In the genomic region with DNA sequence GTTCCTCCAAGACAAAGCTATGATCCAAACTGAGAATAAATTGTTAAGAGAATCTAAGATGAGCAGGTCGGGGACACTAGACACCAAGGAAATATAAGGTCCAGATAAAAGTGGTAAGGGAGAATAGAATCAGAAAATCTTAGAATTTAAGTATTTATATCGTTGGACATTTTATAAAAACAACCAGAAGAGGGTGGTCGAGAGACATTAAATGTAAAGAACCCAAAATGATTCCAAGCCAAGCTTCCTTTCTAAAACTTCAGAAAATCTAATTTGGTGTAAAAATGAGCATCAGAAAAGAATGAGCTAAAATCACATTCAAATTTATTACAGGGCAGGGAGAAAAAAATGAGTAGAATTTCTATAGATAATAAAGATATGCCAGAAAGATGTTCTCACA, we compare ENCODE assay signal across 8 cellular contexts.
DNase-seq lines count a peak whose midpoint lies in the region; ATAC-seq, FAIRE-seq and TF ChIP-seq lines count a peak whose summit lies in the region.

No MANE protein-coding gene starts in this region.

- no peak overlapping the region for H3K27ac ChIP-seq in RWPE2 (ENCODE audit: poor library complexity, severe bottlenecking)

- no peaks in the 10 kb centered on the region for H3K4me1 Mint-ChIP-seq in activated CD4-positive, alpha-beta memory T cell treated with anti-CD3 and anti-CD28 coated beads for 36 hours (ENCODE audit: low read depth)

- H3K27ac Mint-ChIP-seq in activated CD4-positive, alpha-beta memory T cell treated with anti-CD3 and anti-CD28 coated beads for 36 hours, result no peak overlapping the region

- no peaks in the 10 kb centered on the region for H3K36me3 ChIP-seq in RWPE2 (ENCODE audit: low read depth)

- H3K9me3 ChIP-seq in RWPE2 (ENCODE audit: severe bottlenecking), result no peaks in the 10 kb centered on the region

- no peak overlapping the region for H3K4me3 ChIP-seq in RWPE2 (ENCODE audit: severe bottlenecking)
- H3K4me3 ChIP-seq in foreskin fibroblast (ENCODE audit: low read depth in 1 of 2, low read length in 2 of 2), result no peak overlapping the region

- H3K4me3 Mint-ChIP-seq in activated CD4-positive, alpha-beta memory T cell treated with anti-CD3 and anti-CD28 coated beads for 36 hours, result no peak overlapping the region

- ATAC-seq in RWPE2 (ENCODE audit: low read depth) (no peak), HG03342 (IDR thresholded peaks at IDR 0.05; ENCODE audit: unreplicated experiment) (no peak)

- intact Hi-C loops in activated CD4-positive, alpha-beta memory T cell treated with anti-CD3 and anti-CD28 coated beads for 36 hours (cut with micrococcal nuclease), result loop anchor here (1.0 kb wide), 1 partner anchor 158 kb away; no protein-coding TSS in a partner anchor

- FAIRE-seq in A204.1 (lab: Jason Lieb, UNC), result peak; percentile 98

- POLR2A ChIA-PET in activated CD4-positive, alpha-beta memory T cell treated with anti-CD3 and anti-CD28 coated beads for 36 hours (lab: Charles Lee), result no interaction called here

- no peaks in the 10 kb centered on the region for H3K36me3 Mint-ChIP-seq in activated CD4-positive, alpha-beta memory T cell treated with anti-CD3 and anti-CD28 coated beads for 36 hours

- TF ChIP-seq CTCF in RWPE2 (IDR thresholded peaks at IDR 0.05; ENCODE audit: poor library complexity, severe bottlenecking) (peak; percentile 74), foreskin fibroblast (IDR thresholded peaks at IDR 0.05; ENCODE audit: low read depth, low read length) (peak; percentile 18)

- CTCF ChIA-PET in activated CD4-positive, alpha-beta memory T cell treated with anti-CD3 and anti-CD28 coated beads for 36 hours (lab: Charles Lee), result interaction anchor here (0.6 to 1.9 kb wide), 3 partner anchors 10 to 160 kb away, joined by 3 to 25 read pairs (median 4); no protein-coding TSS in a partner anchor

- peak; percentile 35 for DNase-seq in HCEC 1CT
- no peak for DNase-seq in RWPE2 (ENCODE audit: low spot score)
- peak; percentile 18 to 61 for DNase-seq in foreskin fibroblast
- DNase-seq in activated CD4-positive, alpha-beta memory T cell treated with anti-CD3 and anti-CD28 coated beads for 36 hours, result no peak
- DNase-seq in activated effector memory CD4-positive, alpha-beta T cell treated with anti-CD3 and anti-CD28 coated beads, Interleukin-2, amount 50 U/mL, for 16 hours, result no peak
- no peak for DNase-seq in D341Med (ENCODE audit: low spot score)

- H3K4me1 ChIP-seq in RWPE2 (ENCODE audit: insufficient read depth, poor library complexity, severe bottlenecking), result peaks cover 8% of the 10 kb centered on the region

- H3K27me3 Mint-ChIP-seq in activated CD4-positive, alpha-beta memory T cell treated with anti-CD3 and anti-CD28 coated beads for 36 hours, result no peaks in the 10 kb centered on the region

- no peaks in the 10 kb centered on the region for H3K9me3 Mint-ChIP-seq in activated CD4-positive, alpha-beta memory T cell treated with anti-CD3 and anti-CD28 coated beads for 36 hours

- H3K27me3 ChIP-seq in RWPE2 (ENCODE audit: insufficient read depth, poor library complexity, severe bottlenecking), result no peaks in the 10 kb centered on the region

Comparison
In these comparisons a context has a peak if more than half of its experiments do, and no peak if none do; other contexts are left out.
1. DNase-seq: peak in HCEC 1CT (single experiment) and foreskin fibroblast (2 of 2); none in RWPE2 (single experiment), activated CD4-positive, alpha-beta memory T cell treated with anti-CD3 and anti-CD28 coated beads for 36 hours (single experiment), activated effector memory CD4-positive, alpha-beta T cell treated with anti-CD3 and anti-CD28 coated beads, Interleukin-2, amount 50 U/mL, for 16 hours (single experiment) and D341Med (single experiment).